Comparison of ENCODE assay signal across 9 cellular contexts in the genomic region with DNA sequence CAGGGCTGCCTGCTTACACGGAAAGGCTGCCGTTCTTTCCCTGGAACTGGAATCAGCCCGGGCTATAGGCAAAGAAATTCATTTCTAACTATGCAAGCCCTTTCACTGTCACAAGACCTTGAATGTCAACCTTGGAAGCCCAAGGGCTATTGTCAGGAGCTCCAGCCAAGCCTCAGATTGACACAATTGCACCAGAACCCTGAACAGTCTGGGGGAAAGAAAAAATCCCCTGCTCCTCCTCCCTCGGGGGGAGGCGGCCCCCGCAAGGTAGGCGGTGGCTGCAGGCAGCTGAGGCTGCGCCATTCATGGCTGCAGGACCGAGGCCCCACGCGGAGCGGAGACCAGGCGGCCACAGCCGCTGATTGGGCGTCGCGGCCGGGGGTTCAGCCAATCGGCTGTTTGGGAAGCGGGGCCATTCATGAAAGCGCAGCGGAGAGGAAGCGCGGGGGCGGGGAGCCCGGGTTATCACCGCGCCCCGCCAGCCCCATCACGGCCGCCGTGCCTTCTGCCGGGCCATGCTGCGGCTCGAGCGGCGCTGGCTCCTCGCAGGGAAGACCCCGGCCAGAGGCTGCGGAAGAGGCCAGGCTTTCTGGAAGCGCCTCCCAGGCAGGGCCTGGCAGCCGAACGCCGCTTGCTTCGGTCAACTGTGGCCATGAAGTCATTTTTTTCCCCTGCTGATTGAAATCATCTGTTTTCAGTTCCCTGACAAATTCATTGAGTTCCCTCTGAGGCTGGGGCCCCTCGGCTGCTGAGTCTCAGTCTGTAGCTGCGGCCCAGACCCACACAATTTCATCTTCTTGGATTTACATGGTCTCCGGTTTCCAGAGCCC. TPM values are rescaled to one million over a fixed set of nuclear protein-coding genes. Genes with fewer than 3 reads are reported as not detected.
DNase-seq lines count a peak whose midpoint lies in the region; ATAC-seq and TF ChIP-seq lines count a peak whose summit lies in the region.
"Had no signal": no experiment of that assay in that cellular context is flagged by ENCODE, and none has a peak within 500 bp of the region (broad histone marks: within the 10 kb centered on the region; RNA-seq: fewer than 3 reads in every experiment).

No MANE protein-coding gene starts in this region.

- WGBS in esophagus, 2 donors = 3% methylated on average over 44 to 48 of the region's 48 CpGs

- TF ChIP-seq POLR2A in GM18951 (IDR thresholded peaks at IDR 0.05; ENCODE audit: extremely low read depth, insufficient read depth, insufficient read length) = peak; percentile 59

- in situ Hi-C loops in GM18951 (cut with MboI; ENCODE audit: low sequenced_read_pairs, unreplicated experiment) = no loop called here

- peaks cover 9% of the 10 kb centered on the region for H3K4me1 Mint-ChIP-seq in activated T-cell treated with anti-CD3 and anti-CD28 coated beads, Interleukin-2, amount 50 U/mL, for 4 hours (ENCODE audit: low read depth)

- H3K4me3 ChIP-seq in AG09309 (ENCODE audit: control insufficient read depth, low read depth, low read length) = peak overlapping the region; percentile 32
- H3K4me3 ChIP-seq in OCI-LY1 (ENCODE audit: low read depth, low read length, poor library complexity, severe bottlenecking) = no peak overlapping the region
- peak overlapping the region in 1 of 2 donors; percentile 39 for H3K4me3 ChIP-seq in esophagus (ENCODE audit: low read depth in 1 of 2, low read length in 2 of 2)

- peak overlapping the region; percentile 62 for H3K4me3 Mint-ChIP-seq in activated T-cell treated with anti-CD3 and anti-CD28 coated beads, Interleukin-2, amount 50 U/mL, for 4 hours

- peak overlapping the region; percentile 14; the same call in 1 of the 2 replicates for H3K4me2 ChIP-seq in OCI-LY1 (ENCODE audit: low read length)

- H2AFZ ChIP-seq in OCI-LY1 (ENCODE audit: low read length) = no peak overlapping the region

- H3K9me2 ChIP-seq in OCI-LY1 (ENCODE audit: low read depth, low read length) = no peaks in the 10 kb centered on the region

- H3K79me2 ChIP-seq in OCI-LY1 (ENCODE audit: insufficient read depth, low read length) = no peaks in the 10 kb centered on the region

- H3K36me3 Mint-ChIP-seq in activated T-cell treated with anti-CD3 and anti-CD28 coated beads, Interleukin-2, amount 50 U/mL, for 4 hours (ENCODE audit: insufficient read depth) = no peaks in the 10 kb centered on the region

- H3K9me3 Mint-ChIP-seq in activated T-cell treated with anti-CD3 and anti-CD28 coated beads, Interleukin-2, amount 50 U/mL, for 4 hours = no peaks in the 10 kb centered on the region

- H3K27me3 Mint-ChIP-seq in activated T-cell treated with anti-CD3 and anti-CD28 coated beads, Interleukin-2, amount 50 U/mL, for 4 hours (ENCODE audit: low read depth) = peaks cover 10% of the 10 kb centered on the region

- H3K9ac ChIP-seq in OCI-LY1 (ENCODE audit: low read length) = no peak overlapping the region

- H3F3A ChIP-seq in OCI-LY1 (ENCODE audit: insufficient read depth, low read length) = no peaks in the 10 kb centered on the region

- no peak for TF ChIP-seq CTCF in AG09309 (IDR thresholded peaks at IDR 0.05; ENCODE audit: control insufficient read depth, insufficient read depth, low read depth, low read length, missing control alignments)
- TF ChIP-seq CTCF in OCI-LY1 (IDR thresholded peaks at IDR 0.05; ENCODE audit: low read length) = no peak

- no peaks in the 10 kb centered on the region for H3K36me3 ChIP-seq in OCI-LY1 (ENCODE audit: insufficient read depth, low read length)
- no peaks in the 10 kb centered on the region for H3K36me3 ChIP-seq in esophagus (ENCODE audit: control insufficient read depth in 2 of 2, insufficient read depth in 2 of 2, low read length in 1 of 2)

- H3K9me3 ChIP-seq in OCI-LY1 (ENCODE audit: low read length) = no peaks in the 10 kb centered on the region
- no peaks in the 10 kb centered on the region for H3K9me3 ChIP-seq in esophagus (ENCODE audit: control insufficient read depth in 2 of 2, insufficient read depth in 1 of 2, low read depth in 1 of 2, low read length in 1 of 2)

- peak; percentile 67 for DNase-seq in AG09309 (ENCODE audit: low read depth)
- peak; percentile 61 for DNase-seq in activated T-cell treated with anti-CD3 and anti-CD28 coated beads, Interleukin-2, amount 50 U/mL, for 4 hours
- DNase-seq in myocyte (ENCODE audit: low read depth) = peak; percentile 95
- peak; percentile 51 to 70 for DNase-seq in stimulated activated CD8-positive, alpha-beta memory T cell treated with anti-CD3 and anti-CD28 coated beads, Interleukin-7, amount 100 ng/mL, for 4 hours (ENCODE audit: low read depth in 2 of 2)

- peak; percentile 75 for ATAC-seq in HG03196 (IDR thresholded peaks at IDR 0.05; ENCODE audit: unreplicated experiment)
- peak; percentile 85 to 86 for ATAC-seq in activated T-cell treated with anti-CD3 and anti-CD28 coated beads, Interleukin-2, amount 50 U/mL, for 4 hours

- H3K4me1 ChIP-seq in OCI-LY1 (ENCODE audit: insufficient read depth, low read length, severe bottlenecking) (no peaks in the 10 kb centered on the region), esophagus (ENCODE audit: control insufficient read depth in 2 of 2, insufficient read depth in 2 of 2, low read length in 1 of 2) (peaks cover 14 to 17% of the 10 kb centered on the region in 2 donors)

- no peaks in the 10 kb centered on the region for H3K27me3 ChIP-seq in OCI-LY1 (ENCODE audit: insufficient read depth, low read length)
- H3K27me3 ChIP-seq in esophagus (ENCODE audit: control insufficient read depth in 1 of 2, insufficient read depth in 2 of 2, low read length in 2 of 2) = no peaks in the 10 kb centered on the region

- H4K20me1 ChIP-seq in OCI-LY1 (ENCODE audit: insufficient read depth, low read length) = no peaks in the 10 kb centered on the region

- H3K27ac ChIP-seq in OCI-LY1 (ENCODE audit: low read depth, low read length, poor library complexity, severe bottlenecking) = no peak overlapping the region
- H3K27ac ChIP-seq in esophagus (ENCODE audit: low read depth in 2 of 2, low read length in 1 of 2) = peak overlapping the region; percentile 52 to 82

RNA-seq across cellular contexts. Expression of gene LINC01488, which starts 38.1 kb away (rescaled TPM):
- total RNA-seq in activated T-cell treated with anti-CD3 and anti-CD28 coated beads, Interleukin-2, amount 50 U/mL, for 4 hours = not detected
- under 1 TPM in 1 of 2 donors, not detected in 1; 0.02 TPM for polyA plus RNA-seq in esophagus
- total RNA-seq in myocyte = not detected in 2 replicates
- polyA plus RNA-seq in myocyte (2012) = 0.03 TPM
- total RNA-seq: HT1080 had no signal
